Comparison of ENCODE assay signal across 8 cellular contexts in genomic region chr7:522071-522937, GRCh38. TPM values are rescaled to one million over a fixed set of nuclear protein-coding genes. Genes with fewer than 3 reads are reported as not detected.
A peak's percentile ranks its signal among the peaks of the same experiment; 100 is the strongest.
DNase-seq lines count a peak whose midpoint lies in the region; ATAC-seq and TF ChIP-seq lines count a peak whose summit lies in the region.

No MANE protein-coding gene starts in this region.

- H4K20me1 ChIP-seq in OCI-LY7 (ENCODE audit: insufficient read depth, low read length): no peaks in the 10 kb centered on the region; the same call in 1 of the 2 replicates

- peak overlapping the region in 3 of 4 donors; percentile 96 to 98 (median 96) for H3K27ac ChIP-seq in gastroesophageal sphincter
- H3K27ac ChIP-seq in OCI-LY7 (ENCODE audit: low read depth, low read length, poor library complexity, severe bottlenecking): no peak overlapping the region

- H3K4me2 ChIP-seq in OCI-LY7 (ENCODE audit: low read length): no peak overlapping the region

- H3K4me1 ChIP-seq in gastroesophageal sphincter: peaks cover 0 to 46% (median 19%) of the 10 kb centered on the region in 3 donors
- no peaks in the 10 kb centered on the region for H3K4me1 ChIP-seq in OCI-LY7 (ENCODE audit: insufficient read depth, low read length, poor library complexity, severe bottlenecking)

- H2AFZ ChIP-seq in OCI-LY7 (ENCODE audit: low read length): no peak overlapping the region

- POLR2A ChIA-PET in OCI-LY7 (lab: Charles Lee): no interaction called here

- no peak for ATAC-seq in gastroesophageal sphincter

- no peaks in the 10 kb centered on the region for H3K36me3 ChIP-seq in gastroesophageal sphincter
- no peaks in the 10 kb centered on the region for H3K36me3 ChIP-seq in OCI-LY7 (ENCODE audit: insufficient read depth, low read length)

- H3K4me3 Mint-ChIP-seq in activated CD4-positive, alpha-beta T cell treated with anti-CD3 and anti-CD28 coated beads, Interleukin-2, amount 10 ng/mL, durations not matched to agents 24 days and 14 days: peak overlapping the region; percentile 54

- peaks cover 0 to 5% (median 0%) of the 10 kb centered on the region in 3 donors for H3K9me3 ChIP-seq in gastroesophageal sphincter
- no peaks in the 10 kb centered on the region for H3K9me3 ChIP-seq in OCI-LY7 (ENCODE audit: low read length)

- H3K9me2 ChIP-seq in OCI-LY7 (ENCODE audit: insufficient read depth, low read length): no peaks in the 10 kb centered on the region

- DNase-seq in GM03348 (ENCODE audit: low spot score): peak; percentile 53
- peak in 56 of 76 experiments; percentile 6 to 60 (median 28) for DNase-seq in HUDEP-2 (lab: John Stamatoyannopoulos, UW; ENCODE audit: unreplicated experiment in 76 of 76)
- DNase-seq in activated CD4-positive, alpha-beta T cell treated with anti-CD3 and anti-CD28 coated beads, Interleukin-2, amount 10 ng/mL, durations not matched to agents 24 days and 14 days: peak; percentile 76
- peak in 29 of 56 donors; percentile 6 to 60 (median 31) for DNase-seq in nucleus accumbens (lab: John Stamatoyannopoulos, UW)
- DNase-seq in SKM-1 (lab: John Stamatoyannopoulos, UW; ENCODE audit: unreplicated experiment): no peak
- DNase-seq in NK-92 treated with Interleukin-12 subunit alpha and Interleukin-12 subunit beta, amount 100 ng/mL, for 24 hours (lab: John Stamatoyannopoulos, UW): no peak
- no peak for DNase-seq in OCI-LY7 (ENCODE audit: low spot score)

- TF ChIP-seq POLR2A in gastroesophageal sphincter (IDR thresholded peaks at IDR 0.05): no peak

- WGBS in gastroesophageal sphincter (ENCODE audit: low coverage in 1 of 2), 2 donors: 0% methylated on average over 3 of the region's 89 CpGs; no CpG with 5 or more reads in 1 of the 2 donors

- no peaks in the 10 kb centered on the region for H3K36me3 Mint-ChIP-seq in activated CD4-positive, alpha-beta T cell treated with anti-CD3 and anti-CD28 coated beads, Interleukin-2, amount 10 ng/mL, durations not matched to agents 24 days and 14 days (ENCODE audit: low read depth)

- H3K4me1 Mint-ChIP-seq in activated CD4-positive, alpha-beta T cell treated with anti-CD3 and anti-CD28 coated beads, Interleukin-2, amount 10 ng/mL, durations not matched to agents 24 days and 14 days: peaks cover 8% of the 10 kb centered on the region

- H3K27me3 Mint-ChIP-seq in activated CD4-positive, alpha-beta T cell treated with anti-CD3 and anti-CD28 coated beads, Interleukin-2, amount 10 ng/mL, durations not matched to agents 24 days and 14 days: peaks cover 38% of the 10 kb centered on the region

- no peak for TF ChIP-seq CTCF in gastroesophageal sphincter (IDR thresholded peaks at IDR 0.05)
- no peak for TF ChIP-seq CTCF in OCI-LY7 (conservative IDR thresholded peaks at IDR 0.05; ENCODE audit: low read length)

- H3K4me3 ChIP-seq in gastroesophageal sphincter (peak overlapping the region; percentile 26 to 56), OCI-LY7 (ENCODE audit: low read depth, low read length, poor library complexity, severe bottlenecking) (no peak overlapping the region)

- H3K27ac Mint-ChIP-seq in activated CD4-positive, alpha-beta T cell treated with anti-CD3 and anti-CD28 coated beads, Interleukin-2, amount 10 ng/mL, durations not matched to agents 24 days and 14 days: no peak overlapping the region

- TF ChIP-seq EP300 in gastroesophageal sphincter (IDR thresholded peaks at IDR 0.05): no peak

- H3K27me3 ChIP-seq in gastroesophageal sphincter: peaks cover 13% of the 10 kb centered on the region

- no peaks in the 10 kb centered on the region for H3K79me2 ChIP-seq in OCI-LY7 (ENCODE audit: insufficient read depth, low read depth, low read length)

- CTCF ChIA-PET in OCI-LY7 (lab: Charles Lee; ENCODE audit: unreplicated experiment): no interaction called here

- no peaks in the 10 kb centered on the region for H3K9me3 Mint-ChIP-seq in activated CD4-positive, alpha-beta T cell treated with anti-CD3 and anti-CD28 coated beads, Interleukin-2, amount 10 ng/mL, durations not matched to agents 24 days and 14 days

- intact Hi-C loops in activated CD4-positive, alpha-beta T cell treated with anti-CD3 and anti-CD28 coated beads, Interleukin-2, amount 10 ng/mL, durations not matched to agents 24 days and 14 days (cut with micrococcal nuclease): no loop called here
- intact Hi-C loops in OCI-LY7 (cut with micrococcal nuclease; ENCODE audit: unreplicated experiment): no loop called here

- BruUV-seq in OCI-LY7 (replicated peaks; lab: Mats Ljungman, UMichigan): no TSS peak

RNA-seq across cellular contexts. Expression of gene PDGFA, which starts 2.7 kb away (rescaled TPM):
- 12.2 and 12.9 TPM in 2 replicates for total RNA-seq in activated CD4-positive, alpha-beta T cell treated with anti-CD3 and anti-CD28 coated beads, Interleukin-2, amount 10 ng/mL, durations not matched to agents 24 days and 14 days
- total RNA-seq in gastroesophageal sphincter (100 to 1,000 TPM in 2 of 4 donors, 10 to 100 TPM in 2; 66.0 to 162 (median 120) TPM), OCI-LY7 (2022) (not detected in 2 replicates)
- total RNA-seq in OCI-LY7 (2014; rRNA removed; shearing (Covaris generic)): not detected in 2 replicates

Comparison
In these comparisons a context has a peak if more than half of its experiments do, and no peak if none do; other contexts are left out.
1. DNase-seq: peak in GM03348 (single experiment), HUDEP-2 (56 of 76), activated CD4-positive, alpha-beta T cell treated with anti-CD3 and anti-CD28 coated beads, Interleukin-2, amount 10 ng/mL, durations not matched to agents 24 days and 14 days (single experiment) and nucleus accumbens (29 of 56); none in SKM-1 (single experiment), NK-92 treated with Interleukin-12 subunit alpha and Interleukin-12 subunit beta, amount 100 ng/mL, for 24 hours (single experiment) and OCI-LY7 (single experiment).
2. RNA of gene PDGFA, which starts 2.7 kb away (total RNA-seq): 66.0 to 162 TPM in gastroesophageal sphincter and 12.2 to 12.9 TPM in activated CD4-positive, alpha-beta T cell treated with anti-CD3 and anti-CD28 coated beads, Interleukin-2, amount 10 ng/mL, durations not matched to agents 24 days and 14 days; not detected in OCI-LY7; every median in the first group is over 10 times any median in the second.